ENCODE assay signal across 1 cellular context in genomic region chr14:58598028-58598850, GRCh38.
TF ChIP-seq lines count a peak whose summit lies in the region.

No MANE protein-coding gene starts in this region.

TF ChIP-seq in H1, 55 proteins besides CTCF, POLR2A, EP300 and RAD21 (continued from another document):
- TF ChIP-seq MAX (IDR thresholded peaks at IDR 0.05) (no peak), TEAD4 (IDR thresholded peaks at IDR 0.05; ENCODE audit: low read depth, low read length) (no peak), RBBP5 (IDR thresholded peaks at IDR 0.05; ENCODE audit: borderline replicate concordance, low read depth, low read length) (no peak), SUZ12 (IDR thresholded peaks at IDR 0.05; ENCODE audit: low read length) (no peak), USF2 (IDR thresholded peaks at IDR 0.05; ENCODE audit: low read length) (no peak), SAP30 (IDR thresholded peaks at IDR 0.05; ENCODE audit: insufficient read depth, insufficient replicate concordance, low read length) (no peak), CTBP2 (IDR thresholded peaks at IDR 0.05; ENCODE audit: borderline replicate concordance, insufficient read depth, insufficient read length, low read length) (no peak), ASH2L (IDR thresholded peaks at IDR 0.05; ENCODE audit: low read length) (no peak), JUN (IDR thresholded peaks at IDR 0.05; ENCODE audit: low read depth, low read length) (no peak), ATF3 (IDR thresholded peaks at IDR 0.05; ENCODE audit: insufficient read depth, low read depth, low read length) (no peak), JUND (IDR thresholded peaks at IDR 0.05; ENCODE audit: low read length) (no peak), FOSL1 (IDR thresholded peaks at IDR 0.05; ENCODE audit: insufficient read depth, low read depth, low read length) (no peak), BACH1 (IDR thresholded peaks at IDR 0.05; ENCODE audit: low read length) (no peak), SIX5 (IDR thresholded peaks at IDR 0.05; ENCODE audit: low read depth, low read length) (no peak), HDAC6 (IDR thresholded peaks at IDR 0.05; ENCODE audit: low read depth, low read length) (no peak), CHD2 (IDR thresholded peaks at IDR 0.05; ENCODE audit: low read length) (no peak)
